In genomic region chr3:133540896-133541674, GRCh38 we compare ENCODE assay signal across 9 cellular contexts. TPM values are rescaled to one million over a fixed set of nuclear protein-coding genes. Genes with fewer than 3 reads are reported as not detected.
DNase-seq lines count a peak whose midpoint lies in the region; ATAC-seq and FAIRE-seq lines count a peak whose summit lies in the region.
"Had no signal": no experiment of that assay in that cellular context is flagged by ENCODE, and none has a peak within 500 bp of the region (broad histone marks: within the 10 kb centered on the region; RNA-seq: fewer than 3 reads in every experiment).

No MANE protein-coding gene starts in this region.

- FAIRE-seq in GM19239 (lab: Jason Lieb, UNC), result peak; percentile 73

- peaks cover 0 to 3% of the 10 kb centered on the region in 2 donors for H3K4me1 Mint-ChIP-seq in natural killer cell treated with Interleukin-12 subunit alpha and Interleukin-12 subunit beta and Interleukin-15 and Interleukin-18, amount 100 ng/mL, for 72 hours (ENCODE audit: low read depth in 2 of 2)

- H3K9me3 Mint-ChIP-seq in natural killer cell treated with Interleukin-12 subunit alpha and Interleukin-12 subunit beta and Interleukin-15 and Interleukin-18, amount 100 ng/mL, for 72 hours, result no peaks in the 10 kb centered on the region

- no peak overlapping the region for H3K27ac Mint-ChIP-seq in natural killer cell treated with Interleukin-12 subunit alpha and Interleukin-12 subunit beta and Interleukin-15 and Interleukin-18, amount 100 ng/mL, for 72 hours

- H3K27me3 Mint-ChIP-seq in natural killer cell treated with Interleukin-12 subunit alpha and Interleukin-12 subunit beta and Interleukin-15 and Interleukin-18, amount 100 ng/mL, for 72 hours, result peaks cover 0 to 2% of the 10 kb centered on the region in 2 donors

- peak; percentile 59 for ATAC-seq in HG03457 (IDR thresholded peaks at IDR 0.05; ENCODE audit: unreplicated experiment)
- ATAC-seq in natural killer cell treated with Interleukin-12 subunit alpha and Interleukin-12 subunit beta and Interleukin-15 and Interleukin-18, amount 100 ng/mL, for 72 hours, result peak; percentile 37 to 46

- no peak overlapping the region for H3K4me3 Mint-ChIP-seq in natural killer cell treated with Interleukin-12 subunit alpha and Interleukin-12 subunit beta and Interleukin-15 and Interleukin-18, amount 100 ng/mL, for 72 hours

- peak; percentile 26 for DNase-seq in GM19239 (ENCODE audit: insufficient read length, low spot score)
- peak; percentile 39 for DNase-seq in amniotic epithelial cell (ENCODE audit: low read depth)
- DNase-seq in natural killer cell treated with Interleukin-12 subunit alpha and Interleukin-12 subunit beta and Interleukin-15 and Interleukin-18, amount 100 ng/mL, for 72 hours (ENCODE audit: low spot score), result no peak
- no peak for DNase-seq in superior temporal gyrus (ENCODE audit: extremely low spot score)
- no peak for DNase-seq in NCI-H2081 treated with DMSO at 0.1 percent for 48 hours (lab: John Stamatoyannopoulos, UW)
- DNase-seq in NCI-H1105 (lab: John Stamatoyannopoulos, UW), result no peak
- no peak for DNase-seq in iPS-NIHi11 (ENCODE audit: low spot score)
- DNase-seq: left cardiac atrium had no signal

- H3K36me3 Mint-ChIP-seq in natural killer cell treated with Interleukin-12 subunit alpha and Interleukin-12 subunit beta and Interleukin-15 and Interleukin-18, amount 100 ng/mL, for 72 hours, result no peaks in the 10 kb centered on the region

RNA-seq across cellular contexts. Expression of gene CDV3, which starts 32.4 kb away (rescaled TPM):
- total RNA-seq in natural killer cell treated with Interleukin-12 subunit alpha and Interleukin-12 subunit beta and Interleukin-15 and Interleukin-18, amount 100 ng/mL, for 72 hours, result 100 to 1,000 TPM; 202 to 204 TPM

Comparison
In these comparisons a context has a peak if more than half of its experiments do, and no peak if none do; other contexts are left out.
1. DNase-seq: peak in GM19239 (single experiment) and amniotic epithelial cell (single experiment); none in natural killer cell treated with Interleukin-12 subunit alpha and Interleukin-12 subunit beta and Interleukin-15 and Interleukin-18, amount 100 ng/mL, for 72 hours (single experiment), superior temporal gyrus (single experiment), NCI-H2081 treated with DMSO at 0.1 percent for 48 hours (single experiment), NCI-H1105 (single experiment) and iPS-NIHi11 (single experiment).